In the genomic region with DNA sequence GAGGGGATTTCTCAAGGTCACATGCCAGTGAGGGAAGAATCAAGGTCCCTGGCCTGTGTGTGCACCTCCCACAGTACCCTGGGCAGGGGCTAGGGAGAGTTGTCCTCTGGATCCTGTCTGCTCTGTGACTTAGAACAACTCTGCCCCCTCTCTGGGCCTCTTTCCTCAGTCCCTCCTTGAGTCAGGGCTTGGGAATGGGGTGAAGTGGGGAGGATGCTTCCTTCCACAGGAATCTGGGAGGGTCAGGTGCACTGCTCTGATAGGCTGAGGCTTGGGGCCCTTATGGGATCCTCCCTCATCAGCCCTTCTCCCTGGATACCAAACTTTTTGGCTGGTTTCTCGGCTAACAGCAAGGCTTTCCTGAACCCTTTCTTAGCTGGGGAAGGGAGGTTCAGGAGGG, we compare ENCODE assay signal across 14 cellular contexts. TPM values are rescaled to one million over a fixed set of nuclear protein-coding genes. Genes with fewer than 3 reads are reported as not detected.
DNase-seq lines count a peak whose midpoint lies in the region; ATAC-seq and TF ChIP-seq lines count a peak whose summit lies in the region.
"Had no signal": no experiment of that assay in that cellular context is flagged by ENCODE, and none has a peak within 500 bp of the region (broad histone marks: within the 10 kb centered on the region; RNA-seq: fewer than 3 reads in every experiment).

No MANE protein-coding gene starts in this region.

- ATAC-seq in GM19452 (IDR thresholded peaks at IDR 0.05; ENCODE audit: unreplicated experiment), result no peak
- ATAC-seq: activated T-cell treated with anti-CD3 and anti-CD28 coated beads, Interleukin-2, amount 50 U/mL, for 4 hours had no signal

- peaks cover 3% of the 10 kb centered on the region; the same call in 1 of the 2 replicates for H3K79me2 ChIP-seq in H9 (ENCODE audit: insufficient read depth, low read length)

- no peaks in the 10 kb centered on the region for H3K9me3 Mint-ChIP-seq in H9
- no peaks in the 10 kb centered on the region for H3K9me3 Mint-ChIP-seq in activated T-helper 1 cell treated with anti-CD3 and anti-CD28 coated beads, Interleukin-12 subunit alpha, Interleukin-12 subunit beta, Interleukin-2, Interleukin-4 antibody, amounts not matched to agents 30 ng/mL and 10 ng/mL and 1 ng/mL, durations not matched to agents 14 hours and 24 hours and 36 hours
- H3K9me3 Mint-ChIP-seq: activated T-cell treated with anti-CD3 and anti-CD28 coated beads, Interleukin-2, amount 50 U/mL, for 4 hours; dendritic cell treated with granulocyte-macrophage colony-stimulating factor and Interleukin-4, amounts not matched to agents 40 ng/mL and 50 ng/mL, for 4 days had no signal

- no peak overlapping the region for H2AK5ac ChIP-seq in H9 (ENCODE audit: insufficient read length, low read length)

- no peaks in the 10 kb centered on the region for H3K36me3 ChIP-seq in stomach smooth muscle (ENCODE audit: control insufficient read depth in 2 of 2, insufficient read depth in 2 of 2, low read length in 2 of 2)
- H3K36me3 ChIP-seq: HAP-1 had no signal

- H4K91ac ChIP-seq in H9 (ENCODE audit: insufficient read length, low read depth, low read length), result no peak overlapping the region

- DNase-seq in H9, result peak; percentile 41
- no peak for DNase-seq in activated T-helper 1 cell treated with anti-CD3 and anti-CD28 coated beads, Interleukin-12 subunit alpha, Interleukin-12 subunit beta, Interleukin-2, Interleukin-4 antibody, amounts not matched to agents 30 ng/mL and 10 ng/mL and 1 ng/mL, durations not matched to agents 14 hours and 24 hours and 36 hours (ENCODE audit: low spot score)
- DNase-seq in foreskin fibroblast, result peak; percentile 80 to 93
- DNase-seq in LoVo (ENCODE audit: low spot score), result no peak
- DNase-seq in ACHN, result no peak
- DNase-seq: activated T-cell treated with anti-CD3 and anti-CD28 coated beads, Interleukin-2, amount 50 U/mL, for 4 hours; GF-D8; kidney; NCI-H1694 treated with DMSO at 0.1 percent for 48 hours had no signal

- H3K9me3 ChIP-seq in H9 (ENCODE audit: control insufficient read depth, low read depth, low read length) (no peaks in the 10 kb centered on the region), stomach smooth muscle (ENCODE audit: control insufficient read depth in 2 of 2, low read length in 2 of 2) (no peaks in the 10 kb centered on the region)
- H3K9me3 ChIP-seq: HAP-1 had no signal

- H2BK20ac ChIP-seq in H9 (ENCODE audit: low read depth, low read length, poor library complexity, severe bottlenecking), result no peak overlapping the region

- intact Hi-C loops in activated T-helper 1 cell treated with anti-CD3 and anti-CD28 coated beads, Interleukin-12 subunit alpha, Interleukin-12 subunit beta, Interleukin-2, Interleukin-4 antibody, amounts not matched to agents 30 ng/mL and 10 ng/mL and 1 ng/mL, durations not matched to agents 14 hours and 24 hours and 36 hours (cut with micrococcal nuclease), result loop anchor here (2.0 to 5.0 kb wide), 2 partner anchors 49 to 141 kb away; no protein-coding TSS in a partner anchor

- H2BK120ac ChIP-seq in H9 (ENCODE audit: low read depth, low read length, poor library complexity, severe bottlenecking), result no peak overlapping the region

- H3K23me2 ChIP-seq in H9 (ENCODE audit: insufficient read length, low read depth, low read length, poor library complexity, severe bottlenecking), result peaks cover 18% of the 10 kb centered on the region

- no peak overlapping the region for H3K14ac ChIP-seq in H9 (ENCODE audit: insufficient read depth, low read length)

- peaks cover 67 to 74% of the 10 kb centered on the region in 2 experiments for H3K4me1 Mint-ChIP-seq in H9
- H3K4me1 Mint-ChIP-seq in activated T-helper 1 cell treated with anti-CD3 and anti-CD28 coated beads, Interleukin-12 subunit alpha, Interleukin-12 subunit beta, Interleukin-2, Interleukin-4 antibody, amounts not matched to agents 30 ng/mL and 10 ng/mL and 1 ng/mL, durations not matched to agents 14 hours and 24 hours and 36 hours (ENCODE audit: low read depth), result peaks cover 21% of the 10 kb centered on the region

- TF ChIP-seq CTCF in H9 (conservative IDR thresholded peaks at IDR 0.05), result no peak
- no peak for TF ChIP-seq CTCF in foreskin fibroblast (IDR thresholded peaks at IDR 0.05; ENCODE audit: low read depth, low read length)

- no peaks in the 10 kb centered on the region for H3K79me1 ChIP-seq in H9 (ENCODE audit: insufficient read depth, low read depth, low read length, poor library complexity, severe bottlenecking)

- peaks cover 9 to 33% (median 27%) of the 10 kb centered on the region in 3 experiments; a peak in 5 of 7 replicates for H3K36me3 Mint-ChIP-seq in H9 (ENCODE audit: insufficient read depth in 1 of 3, low read depth in 3 of 3)
- H3K36me3 Mint-ChIP-seq in activated T-helper 1 cell treated with anti-CD3 and anti-CD28 coated beads, Interleukin-12 subunit alpha, Interleukin-12 subunit beta, Interleukin-2, Interleukin-4 antibody, amounts not matched to agents 30 ng/mL and 10 ng/mL and 1 ng/mL, durations not matched to agents 14 hours and 24 hours and 36 hours (ENCODE audit: low read depth), result no peaks in the 10 kb centered on the region

- H3K56ac ChIP-seq in H9 (ENCODE audit: insufficient read length, low read depth, low read length), result no peak overlapping the region

- no CpG with 5 or more reads among the region's 1 CpG for WGBS in H9 (ENCODE audit: extremely low coverage, insufficient read length, low lambda C conversion rate)

- H2BK15ac ChIP-seq in H9 (ENCODE audit: low read depth, low read length), result no peak overlapping the region

- H3K27ac Mint-ChIP-seq in H9, result peak overlapping the region in 1 of 3 experiments; percentile 49; a peak in 1 of 7 replicates
- H3K27ac Mint-ChIP-seq in activated T-helper 1 cell treated with anti-CD3 and anti-CD28 coated beads, Interleukin-12 subunit alpha, Interleukin-12 subunit beta, Interleukin-2, Interleukin-4 antibody, amounts not matched to agents 30 ng/mL and 10 ng/mL and 1 ng/mL, durations not matched to agents 14 hours and 24 hours and 36 hours, result no peak overlapping the region
- H3K27ac Mint-ChIP-seq: dendritic cell treated with granulocyte-macrophage colony-stimulating factor and Interleukin-4, amounts not matched to agents 40 ng/mL and 50 ng/mL, for 4 days had no signal

- H3K18ac ChIP-seq in H9 (ENCODE audit: insufficient read length, low read depth, low read length), result no peak overlapping the region

- H2AFZ ChIP-seq in H9 (ENCODE audit: low read length), result no peak overlapping the region

- H3K27me3 ChIP-seq in H9 (ENCODE audit: insufficient read depth, low read length) (no peaks in the 10 kb centered on the region), stomach smooth muscle (ENCODE audit: control insufficient read depth in 1 of 2, insufficient read depth in 2 of 2, low read length in 2 of 2) (peaks cover 7 to 13% of the 10 kb centered on the region in 2 donors)

- peaks cover 21% of the 10 kb centered on the region for H3K4me1 ChIP-seq in H9 (ENCODE audit: insufficient read depth, low read length)
- H3K4me1 ChIP-seq in stomach smooth muscle (ENCODE audit: control insufficient read depth, insufficient read depth, low read length), result peaks cover 64% of the 10 kb centered on the region

- peaks cover 18% of the 10 kb centered on the region for H3K27me3 Mint-ChIP-seq in H9 (ENCODE audit: low read depth)
- H3K27me3 Mint-ChIP-seq in activated T-helper 1 cell treated with anti-CD3 and anti-CD28 coated beads, Interleukin-12 subunit alpha, Interleukin-12 subunit beta, Interleukin-2, Interleukin-4 antibody, amounts not matched to agents 30 ng/mL and 10 ng/mL and 1 ng/mL, durations not matched to agents 14 hours and 24 hours and 36 hours (ENCODE audit: insufficient read depth), result peaks cover 51% of the 10 kb centered on the region

- no peak overlapping the region for H3K4me2 ChIP-seq in H9 (ENCODE audit: insufficient read depth, insufficient read length, low read length)

- H2BK12ac ChIP-seq in H9 (ENCODE audit: insufficient read length, low read depth, low read length), result no peak overlapping the region

- no peak overlapping the region for H4K5ac ChIP-seq in H9 (ENCODE audit: insufficient read length, low read depth, low read length)

- H4K20me1 ChIP-seq in H9 (ENCODE audit: control insufficient read depth, insufficient read depth, insufficient read length), result no peaks in the 10 kb centered on the region

- H3T11ph ChIP-seq in H9 (ENCODE audit: low read length), result no peak overlapping the region

- H4K8ac ChIP-seq in H9 (replicated peaks; ENCODE audit: insufficient read length, low read depth, low read length), result no peak overlapping the region

- H2BK5ac ChIP-seq in H9 (ENCODE audit: insufficient read length, low read length), result no peak overlapping the region

- peak overlapping the region; percentile 85 to 95 for H3K4me3 Mint-ChIP-seq in H9
- H3K4me3 Mint-ChIP-seq in activated T-helper 1 cell treated with anti-CD3 and anti-CD28 coated beads, Interleukin-12 subunit alpha, Interleukin-12 subunit beta, Interleukin-2, Interleukin-4 antibody, amounts not matched to agents 30 ng/mL and 10 ng/mL and 1 ng/mL, durations not matched to agents 14 hours and 24 hours and 36 hours, result peak overlapping the region; percentile 45
- H3K4me3 Mint-ChIP-seq: dendritic cell treated with granulocyte-macrophage colony-stimulating factor and Interleukin-4, amounts not matched to agents 40 ng/mL and 50 ng/mL, for 4 days had no signal

- H3K27ac ChIP-seq in H9 (ENCODE audit: insufficient read length, low read depth, low read length), result no peak overlapping the region
- peak overlapping the region; percentile 41 for H3K27ac ChIP-seq in stomach smooth muscle (ENCODE audit: low read length)
- H3K27ac ChIP-seq: HL-60 had no signal

- in situ Hi-C loops in ACHN (cut with HindIII; ENCODE audit: low pct_ligation_motif_present, low pct_unique_long_range_greater_than_20kb, low sequenced_read_pairs), result no loop called here

- peak overlapping the region; percentile 82 to 84 for H3K4me3 ChIP-seq in foreskin fibroblast (ENCODE audit: low read depth in 1 of 2, low read length in 2 of 2)
- no peak overlapping the region for H3K4me3 ChIP-seq in stomach smooth muscle (ENCODE audit: low read length in 2 of 2)
- H3K4me3 ChIP-seq: HAP-1 had no signal

- H3K9ac ChIP-seq in H9 (ENCODE audit: extremely low read depth, insufficient read length, low read length) (no peak overlapping the region), stomach smooth muscle (ENCODE audit: low read length in 2 of 2) (peak overlapping the region; percentile 16 to 21)

- H3K4ac ChIP-seq in H9 (ENCODE audit: low read depth, low read length), result no peak overlapping the region

- no peak overlapping the region for H3K23ac ChIP-seq in H9 (ENCODE audit: insufficient read length, low read depth, low read length)

RNA-seq across cellular contexts. Expression of a gene that starts 2.5 kb away (rescaled TPM):
- total RNA-seq in H9 (2021), result 38.4 and 39.0 TPM in 2 replicates
- total RNA-seq in activated T-helper 1 cell treated with anti-CD3 and anti-CD28 coated beads, Interleukin-12 subunit alpha, Interleukin-12 subunit beta, Interleukin-2, Interleukin-4 antibody, amounts not matched to agents 30 ng/mL and 10 ng/mL and 1 ng/mL, durations not matched to agents 14 hours and 24 hours and 36 hours, result 2.0 TPM in 2 replicates

RNA-seq across cellular contexts. Expression of a gene that starts 16.6 kb away (rescaled TPM):
- 124 and 126 TPM in 2 replicates for total RNA-seq in H9 (2021)
- not detected in 2 replicates for total RNA-seq in activated T-helper 1 cell treated with anti-CD3 and anti-CD28 coated beads, Interleukin-12 subunit alpha, Interleukin-12 subunit beta, Interleukin-2, Interleukin-4 antibody, amounts not matched to agents 30 ng/mL and 10 ng/mL and 1 ng/mL, durations not matched to agents 14 hours and 24 hours and 36 hours

RNA-seq across cellular contexts. Expression of a gene that starts 35.8 kb away (rescaled TPM):
- 17.6 and 19.5 TPM in 2 replicates for total RNA-seq in H9 (2021)
- not detected in 2 replicates for total RNA-seq in activated T-helper 1 cell treated with anti-CD3 and anti-CD28 coated beads, Interleukin-12 subunit alpha, Interleukin-12 subunit beta, Interleukin-2, Interleukin-4 antibody, amounts not matched to agents 30 ng/mL and 10 ng/mL and 1 ng/mL, durations not matched to agents 14 hours and 24 hours and 36 hours
- total RNA-seq: activated T-cell treated with anti-CD3 and anti-CD28 coated beads, Interleukin-2, amount 50 U/mL, for 4 hours had no signal

Comparison
In these comparisons a context has a peak if more than half of its experiments do, and no peak if none do; other contexts are left out.
1. DNase-seq: peak in H9 (single experiment) and foreskin fibroblast (2 of 2); none in activated T-helper 1 cell treated with anti-CD3 and anti-CD28 coated beads, Interleukin-12 subunit alpha, Interleukin-12 subunit beta, Interleukin-2, Interleukin-4 antibody, amounts not matched to agents 30 ng/mL and 10 ng/mL and 1 ng/mL, durations not matched to agents 14 hours and 24 hours and 36 hours (single experiment), LoVo (single experiment) and ACHN (single experiment).
2. H3K4me3 ChIP-seq: peak in foreskin fibroblast (2 of 2); none in stomach smooth muscle (0 of 2).
3. RNA of a gene that starts 2.5 kb away (total RNA-seq): 38.4 to 39.0 TPM in H9; 2.0 TPM in activated T-helper 1 cell treated with anti-CD3 and anti-CD28 coated beads, Interleukin-12 subunit alpha, Interleukin-12 subunit beta, Interleukin-2, Interleukin-4 antibody, amounts not matched to agents 30 ng/mL and 10 ng/mL and 1 ng/mL, durations not matched to agents 14 hours and 24 hours and 36 hours; every median in the first group is over 10 times any median in the second.
4. RNA of a gene that starts 16.6 kb away (total RNA-seq): 124 to 126 TPM in H9; not detected in activated T-helper 1 cell treated with anti-CD3 and anti-CD28 coated beads, Interleukin-12 subunit alpha, Interleukin-12 subunit beta, Interleukin-2, Interleukin-4 antibody, amounts not matched to agents 30 ng/mL and 10 ng/mL and 1 ng/mL, durations not matched to agents 14 hours and 24 hours and 36 hours; every median in the first group is over 100 times any median in the second.
5. RNA of a gene that starts 35.8 kb away (total RNA-seq): 17.6 to 19.5 TPM in H9; not detected in activated T-helper 1 cell treated with anti-CD3 and anti-CD28 coated beads, Interleukin-12 subunit alpha, Interleukin-12 subunit beta, Interleukin-2, Interleukin-4 antibody, amounts not matched to agents 30 ng/mL and 10 ng/mL and 1 ng/mL, durations not matched to agents 14 hours and 24 hours and 36 hours; every median in the first group is over 10 times any median in the second.